Comparison of ENCODE assay signal across 1 cellular context in the genomic region with DNA sequence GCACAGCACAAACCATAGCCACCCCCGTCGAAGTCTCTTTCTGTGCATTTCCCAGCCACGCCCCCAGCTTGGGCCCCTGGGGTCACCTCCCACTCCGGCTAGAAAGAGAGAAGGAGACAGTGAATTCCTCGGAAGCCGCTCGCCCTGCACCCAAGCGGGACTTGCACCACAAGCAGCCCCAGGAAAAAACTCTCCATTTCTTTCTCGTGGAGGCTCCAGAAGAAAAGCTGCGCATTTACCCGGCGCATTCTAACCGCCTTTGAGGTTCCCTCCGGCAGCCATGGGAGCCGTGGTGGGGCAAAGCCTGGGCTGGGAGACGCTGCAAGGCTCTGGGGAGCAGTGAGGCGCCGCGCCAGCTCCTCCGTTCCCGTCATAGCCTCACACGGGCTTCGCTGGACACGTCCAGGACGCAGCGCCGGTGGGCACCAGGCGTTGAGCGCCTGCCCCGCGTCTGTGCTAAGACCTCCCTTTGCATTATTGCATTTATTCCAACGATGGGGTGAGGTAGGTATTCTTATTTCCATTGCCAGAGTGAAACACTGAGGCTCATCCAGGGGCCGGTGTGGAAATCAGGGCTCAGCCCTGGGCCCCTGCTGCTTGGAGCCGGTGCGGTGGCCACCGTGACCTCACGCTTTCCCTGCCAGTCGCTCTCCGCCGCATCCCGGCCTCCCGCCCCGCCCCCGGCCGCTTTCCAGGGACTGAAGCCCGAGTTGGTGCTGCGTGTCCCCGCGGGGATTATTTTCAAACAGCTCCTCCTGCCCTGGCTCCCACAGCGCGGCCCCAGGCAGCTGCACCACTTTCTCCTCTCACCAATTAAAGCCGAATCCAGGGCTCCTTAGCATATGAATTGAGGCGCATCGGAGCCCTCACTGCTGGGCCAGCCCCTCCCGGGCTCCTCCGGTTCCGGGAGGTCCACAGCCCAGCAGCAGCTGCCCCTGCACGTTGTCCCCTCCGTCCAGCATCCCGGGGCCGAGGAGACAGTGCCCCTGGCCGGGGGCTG.
A peak's percentile ranks its signal among the peaks of the same experiment; 100 is the strongest.
TF ChIP-seq lines count a peak whose summit lies in the region.

No MANE protein-coding gene starts in this region.

TF ChIP-seq in HepG2, 621 proteins besides CTCF, POLR2A, EP300 and RAD21 (continued from another document and continues in another):
- TF ChIP-seq, protein P1, sequence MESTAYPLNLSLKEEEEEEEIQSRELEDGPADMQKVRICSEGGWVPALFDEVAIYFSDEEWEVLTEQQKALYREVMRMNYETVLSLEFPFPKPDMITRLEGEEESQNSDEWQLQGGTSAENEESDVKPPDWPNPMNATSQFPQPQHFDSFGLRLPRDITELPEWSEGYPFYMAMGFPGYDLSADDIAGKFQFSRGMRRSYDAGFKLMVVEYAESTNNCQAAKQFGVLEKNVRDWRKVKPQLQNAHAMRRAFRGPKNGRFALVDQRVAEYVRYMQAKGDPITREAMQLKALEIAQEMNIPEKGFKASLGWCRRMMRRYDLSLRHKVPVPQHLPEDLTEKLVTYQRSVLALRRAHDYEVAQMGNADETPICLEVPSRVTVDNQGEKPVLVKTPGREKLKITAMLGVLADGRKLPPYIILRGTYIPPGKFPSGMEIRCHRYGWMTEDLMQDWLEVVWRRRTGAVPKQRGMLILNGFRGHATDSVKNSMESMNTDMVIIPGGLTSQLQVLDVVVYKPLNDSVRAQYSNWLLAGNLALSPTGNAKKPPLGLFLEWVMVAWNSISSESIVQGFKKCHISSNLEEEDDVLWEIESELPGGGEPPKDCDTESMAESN (CRISPR knock-in tag; conservative IDR thresholded peaks at IDR 0.05) = peak; percentile 61; the same call in 1 of the 2 replicates
- TF ChIP-seq, protein P2, sequence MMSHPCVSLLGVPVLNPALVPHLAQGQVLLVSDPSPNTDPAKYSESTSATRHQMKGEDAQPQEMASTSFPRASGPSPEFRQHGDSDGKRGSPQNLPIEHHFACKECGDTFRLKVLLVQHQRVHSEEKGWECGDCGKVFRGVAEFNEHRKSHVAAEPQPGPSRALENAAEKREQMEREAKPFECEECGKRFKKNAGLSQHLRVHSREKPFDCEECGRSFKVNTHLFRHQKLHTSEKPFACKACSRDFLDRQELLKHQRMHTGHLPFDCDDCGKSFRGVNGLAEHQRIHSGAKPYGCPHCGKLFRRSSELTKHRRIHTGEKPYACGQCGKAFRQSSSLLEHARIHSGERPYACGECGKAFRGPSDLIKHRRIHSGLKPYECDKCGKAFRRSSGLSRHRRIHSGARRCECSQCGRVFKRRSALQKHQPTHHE (CRISPR knock-in tag; IDR thresholded peaks at IDR 0.05; ENCODE audit: borderline replicate concordance) = peak; percentile 45; the same call in 1 of the 2 replicates
- TF ChIP-seq SNAI1 (CRISPR knock-in tag; IDR thresholded peaks at IDR 0.05; ENCODE audit: borderline replicate concordance) (no peak), PITX1 (CRISPR knock-in tag; IDR thresholded peaks at IDR 0.05) (no peak), ZFP36L1 (CRISPR knock-in tag; IDR thresholded peaks at IDR 0.05) (no peak), ZNF546 (CRISPR knock-in tag; conservative IDR thresholded peaks at IDR 0.05) (no peak), KAT8 (CRISPR knock-in tag; IDR thresholded peaks at IDR 0.05) (no peak), TBX2 (CRISPR knock-in tag; IDR thresholded peaks at IDR 0.05; ENCODE audit: borderline replicate concordance) (peak; percentile 14; the same call in 1 of the 2 replicates), ZNF563 (CRISPR knock-in tag; IDR thresholded peaks at IDR 0.05) (no peak), POLR2AphosphoS2 (IDR thresholded peaks at IDR 0.05; ENCODE audit: low read depth, low read length) (no peak), ZNF788 (CRISPR knock-in tag; IDR thresholded peaks at IDR 0.05; ENCODE audit: borderline replicate concordance) (peak; percentile 49; the same call in 1 of the 2 replicates), ZBTB7B (CRISPR knock-in tag; IDR thresholded peaks at IDR 0.05) (peak; percentile 11; the same call in 1 of the 2 replicates), ZEB1 (IDR thresholded peaks at IDR 0.05; ENCODE audit: insufficient replicate concordance, low read depth) (no peak), ZIK1 (CRISPR knock-in tag; IDR thresholded peaks at IDR 0.05; ENCODE audit: borderline replicate concordance, low read depth) (no peak), MAFF (IDR thresholded peaks at IDR 0.05; ENCODE audit: low read depth, low read length) (no peak), ZNF724P (CRISPR knock-in tag; IDR thresholded peaks at IDR 0.05; ENCODE audit: borderline replicate concordance) (peak; percentile 23; the same call in 1 of the 2 replicates), ZNF747 (CRISPR knock-in tag; IDR thresholded peaks at IDR 0.05; ENCODE audit: borderline replicate concordance) (0 out of 2 replicates have a peak, but pooled peaks have one; percentile 53), PCBP1 (IDR thresholded peaks at IDR 0.05; ENCODE audit: borderline replicate concordance, low read depth, low read length) (no peak; the same call in 1 of the 2 replicates), ZNF672 (CRISPR knock-in tag; IDR thresholded peaks at IDR 0.05) (no peak), ZKSCAN5 (CRISPR knock-in tag; IDR thresholded peaks at IDR 0.05) (no peak), NRL (CRISPR knock-in tag; IDR thresholded peaks at IDR 0.05; ENCODE audit: borderline replicate concordance) (no peak), AHR (CRISPR knock-in tag; IDR thresholded peaks at IDR 0.05) (no peak), ZNF136 (CRISPR knock-in tag; IDR thresholded peaks at IDR 0.05; ENCODE audit: low read depth) (0 out of 2 replicates have a peak, but pooled peaks have one; percentile 34), MXD4 (CRISPR knock-in tag; IDR thresholded peaks at IDR 0.05) (no peak)
- TF ChIP-seq, protein P3, sequence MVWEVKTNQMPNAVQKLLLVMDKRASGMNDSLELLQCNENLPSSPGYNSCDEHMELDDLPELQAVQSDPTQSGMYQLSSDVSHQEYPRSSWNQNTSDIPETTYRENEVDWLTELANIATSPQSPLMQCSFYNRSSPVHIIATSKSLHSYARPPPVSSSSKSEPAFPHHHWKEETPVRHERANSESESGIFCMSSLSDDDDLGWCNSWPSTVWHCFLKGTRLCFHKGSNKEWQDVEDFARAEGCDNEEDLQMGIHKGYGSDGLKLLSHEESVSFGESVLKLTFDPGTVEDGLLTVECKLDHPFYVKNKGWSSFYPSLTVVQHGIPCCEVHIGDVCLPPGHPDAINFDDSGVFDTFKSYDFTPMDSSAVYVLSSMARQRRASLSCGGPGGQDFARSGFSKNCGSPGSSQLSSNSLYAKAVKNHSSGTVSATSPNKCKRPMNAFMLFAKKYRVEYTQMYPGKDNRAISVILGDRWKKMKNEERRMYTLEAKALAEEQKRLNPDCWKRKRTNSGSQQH (CRISPR knock-in tag; IDR thresholded peaks at IDR 0.05; ENCODE audit: low read depth) = no peak
- TF ChIP-seq, protein P4, sequence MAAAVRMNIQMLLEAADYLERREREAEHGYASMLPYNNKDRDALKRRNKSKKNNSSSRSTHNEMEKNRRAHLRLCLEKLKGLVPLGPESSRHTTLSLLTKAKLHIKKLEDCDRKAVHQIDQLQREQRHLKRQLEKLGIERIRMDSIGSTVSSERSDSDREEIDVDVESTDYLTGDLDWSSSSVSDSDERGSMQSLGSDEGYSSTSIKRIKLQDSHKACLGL (CRISPR knock-in tag; IDR thresholded peaks at IDR 0.05) = no peak
- TF ChIP-seq, protein P5, sequence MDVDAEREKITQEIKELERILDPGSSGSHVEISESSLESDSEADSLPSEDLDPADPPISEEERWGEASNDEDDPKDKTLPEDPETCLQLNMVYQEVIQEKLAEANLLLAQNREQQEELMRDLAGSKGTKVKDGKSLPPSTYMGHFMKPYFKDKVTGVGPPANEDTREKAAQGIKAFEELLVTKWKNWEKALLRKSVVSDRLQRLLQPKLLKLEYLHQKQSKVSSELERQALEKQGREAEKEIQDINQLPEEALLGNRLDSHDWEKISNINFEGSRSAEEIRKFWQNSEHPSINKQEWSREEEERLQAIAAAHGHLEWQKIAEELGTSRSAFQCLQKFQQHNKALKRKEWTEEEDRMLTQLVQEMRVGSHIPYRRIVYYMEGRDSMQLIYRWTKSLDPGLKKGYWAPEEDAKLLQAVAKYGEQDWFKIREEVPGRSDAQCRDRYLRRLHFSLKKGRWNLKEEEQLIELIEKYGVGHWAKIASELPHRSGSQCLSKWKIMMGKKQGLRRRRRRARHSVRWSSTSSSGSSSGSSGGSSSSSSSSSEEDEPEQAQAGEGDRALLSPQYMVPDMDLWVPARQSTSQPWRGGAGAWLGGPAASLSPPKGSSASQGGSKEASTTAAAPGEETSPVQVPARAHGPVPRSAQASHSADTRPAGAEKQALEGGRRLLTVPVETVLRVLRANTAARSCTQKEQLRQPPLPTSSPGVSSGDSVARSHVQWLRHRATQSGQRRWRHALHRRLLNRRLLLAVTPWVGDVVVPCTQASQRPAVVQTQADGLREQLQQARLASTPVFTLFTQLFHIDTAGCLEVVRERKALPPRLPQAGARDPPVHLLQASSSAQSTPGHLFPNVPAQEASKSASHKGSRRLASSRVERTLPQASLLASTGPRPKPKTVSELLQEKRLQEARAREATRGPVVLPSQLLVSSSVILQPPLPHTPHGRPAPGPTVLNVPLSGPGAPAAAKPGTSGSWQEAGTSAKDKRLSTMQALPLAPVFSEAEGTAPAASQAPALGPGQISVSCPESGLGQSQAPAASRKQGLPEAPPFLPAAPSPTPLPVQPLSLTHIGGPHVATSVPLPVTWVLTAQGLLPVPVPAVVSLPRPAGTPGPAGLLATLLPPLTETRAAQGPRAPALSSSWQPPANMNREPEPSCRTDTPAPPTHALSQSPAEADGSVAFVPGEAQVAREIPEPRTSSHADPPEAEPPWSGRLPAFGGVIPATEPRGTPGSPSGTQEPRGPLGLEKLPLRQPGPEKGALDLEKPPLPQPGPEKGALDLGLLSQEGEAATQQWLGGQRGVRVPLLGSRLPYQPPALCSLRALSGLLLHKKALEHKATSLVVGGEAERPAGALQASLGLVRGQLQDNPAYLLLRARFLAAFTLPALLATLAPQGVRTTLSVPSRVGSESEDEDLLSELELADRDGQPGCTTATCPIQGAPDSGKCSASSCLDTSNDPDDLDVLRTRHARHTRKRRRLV (CRISPR knock-in tag; IDR thresholded peaks at IDR 0.05) = no peak
- TF ChIP-seq, protein P6, sequence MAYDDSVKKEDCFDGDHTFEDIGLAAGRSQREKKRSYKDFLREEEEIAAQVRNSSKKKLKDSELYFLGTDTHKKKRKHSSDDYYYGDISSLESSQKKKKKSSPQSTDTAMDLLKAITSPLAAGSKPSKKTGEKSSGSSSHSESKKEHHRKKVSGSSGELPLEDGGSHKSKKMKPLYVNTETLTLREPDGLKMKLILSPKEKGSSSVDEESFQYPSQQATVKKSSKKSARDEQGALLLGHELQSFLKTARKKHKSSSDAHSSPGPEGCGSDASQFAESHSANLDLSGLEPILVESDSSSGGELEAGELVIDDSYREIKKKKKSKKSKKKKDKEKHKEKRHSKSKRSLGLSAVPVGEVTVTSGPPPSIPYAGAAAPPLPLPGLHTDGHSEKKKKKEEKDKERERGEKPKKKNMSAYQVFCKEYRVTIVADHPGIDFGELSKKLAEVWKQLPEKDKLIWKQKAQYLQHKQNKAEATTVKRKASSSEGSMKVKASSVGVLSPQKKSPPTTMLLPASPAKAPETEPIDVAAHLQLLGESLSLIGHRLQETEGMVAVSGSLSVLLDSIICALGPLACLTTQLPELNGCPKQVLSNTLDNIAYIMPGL (CRISPR knock-in tag; IDR thresholded peaks at IDR 0.05; ENCODE audit: borderline replicate concordance in 1 of 2, low read depth in 1 of 2) = 0 out of 4 replicates have a peak, but pooled peaks of 1 of the 2 experiments have one; percentile 20
- TF ChIP-seq, protein P7, sequence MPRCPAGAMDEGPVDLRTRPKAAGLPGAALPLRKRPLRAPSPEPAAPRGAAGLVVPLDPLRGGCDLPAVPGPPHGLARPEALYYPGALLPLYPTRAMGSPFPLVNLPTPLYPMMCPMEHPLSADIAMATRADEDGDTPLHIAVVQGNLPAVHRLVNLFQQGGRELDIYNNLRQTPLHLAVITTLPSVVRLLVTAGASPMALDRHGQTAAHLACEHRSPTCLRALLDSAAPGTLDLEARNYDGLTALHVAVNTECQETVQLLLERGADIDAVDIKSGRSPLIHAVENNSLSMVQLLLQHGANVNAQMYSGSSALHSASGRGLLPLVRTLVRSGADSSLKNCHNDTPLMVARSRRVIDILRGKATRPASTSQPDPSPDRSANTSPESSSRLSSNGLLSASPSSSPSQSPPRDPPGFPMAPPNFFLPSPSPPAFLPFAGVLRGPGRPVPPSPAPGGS (CRISPR knock-in tag; IDR thresholded peaks at IDR 0.05) = peak; percentile 63; the same call in 1 of the 2 replicates
- TF ChIP-seq, protein P8, sequence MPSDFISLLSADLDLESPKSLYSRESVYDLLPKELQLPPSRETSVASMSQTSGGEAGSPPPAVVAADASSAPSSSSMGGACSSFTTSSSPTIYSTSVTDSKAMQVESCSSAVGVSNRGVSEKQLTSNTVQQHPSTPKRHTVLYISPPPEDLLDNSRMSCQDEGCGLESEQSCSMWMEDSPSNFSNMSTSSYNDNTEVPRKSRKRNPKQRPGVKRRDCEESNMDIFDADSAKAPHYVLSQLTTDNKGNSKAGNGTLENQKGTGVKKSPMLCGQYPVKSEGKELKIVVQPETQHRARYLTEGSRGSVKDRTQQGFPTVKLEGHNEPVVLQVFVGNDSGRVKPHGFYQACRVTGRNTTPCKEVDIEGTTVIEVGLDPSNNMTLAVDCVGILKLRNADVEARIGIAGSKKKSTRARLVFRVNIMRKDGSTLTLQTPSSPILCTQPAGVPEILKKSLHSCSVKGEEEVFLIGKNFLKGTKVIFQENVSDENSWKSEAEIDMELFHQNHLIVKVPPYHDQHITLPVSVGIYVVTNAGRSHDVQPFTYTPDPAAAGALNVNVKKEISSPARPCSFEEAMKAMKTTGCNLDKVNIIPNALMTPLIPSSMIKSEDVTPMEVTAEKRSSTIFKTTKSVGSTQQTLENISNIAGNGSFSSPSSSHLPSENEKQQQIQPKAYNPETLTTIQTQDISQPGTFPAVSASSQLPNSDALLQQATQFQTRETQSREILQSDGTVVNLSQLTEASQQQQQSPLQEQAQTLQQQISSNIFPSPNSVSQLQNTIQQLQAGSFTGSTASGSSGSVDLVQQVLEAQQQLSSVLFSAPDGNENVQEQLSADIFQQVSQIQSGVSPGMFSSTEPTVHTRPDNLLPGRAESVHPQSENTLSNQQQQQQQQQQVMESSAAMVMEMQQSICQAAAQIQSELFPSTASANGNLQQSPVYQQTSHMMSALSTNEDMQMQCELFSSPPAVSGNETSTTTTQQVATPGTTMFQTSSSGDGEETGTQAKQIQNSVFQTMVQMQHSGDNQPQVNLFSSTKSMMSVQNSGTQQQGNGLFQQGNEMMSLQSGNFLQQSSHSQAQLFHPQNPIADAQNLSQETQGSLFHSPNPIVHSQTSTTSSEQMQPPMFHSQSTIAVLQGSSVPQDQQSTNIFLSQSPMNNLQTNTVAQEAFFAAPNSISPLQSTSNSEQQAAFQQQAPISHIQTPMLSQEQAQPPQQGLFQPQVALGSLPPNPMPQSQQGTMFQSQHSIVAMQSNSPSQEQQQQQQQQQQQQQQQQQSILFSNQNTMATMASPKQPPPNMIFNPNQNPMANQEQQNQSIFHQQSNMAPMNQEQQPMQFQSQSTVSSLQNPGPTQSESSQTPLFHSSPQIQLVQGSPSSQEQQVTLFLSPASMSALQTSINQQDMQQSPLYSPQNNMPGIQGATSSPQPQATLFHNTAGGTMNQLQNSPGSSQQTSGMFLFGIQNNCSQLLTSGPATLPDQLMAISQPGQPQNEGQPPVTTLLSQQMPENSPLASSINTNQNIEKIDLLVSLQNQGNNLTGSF (CRISPR knock-in tag; IDR thresholded peaks at IDR 0.05) = peak; percentile 18; the same call in 1 of the 2 replicates
